ENCODE assay signal across 1 cellular context in genomic region chr2:182814804-182815203, GRCh38.
TF ChIP-seq lines count a peak whose summit lies in the region.

No MANE protein-coding gene starts in this region.

TF ChIP-seq in K562, 482 proteins besides CTCF, POLR2A, EP300 and RAD21:
- TF ChIP-seq PBX2 (CRISPR knock-in tag; IDR thresholded peaks at IDR 0.05; ENCODE audit: low read depth): no peak
- no peak for TF ChIP-seq PBX2 (tag; conservative IDR thresholded peaks at IDR 0.05; ENCODE audit: low read depth)
- TF ChIP-seq MCM2 (IDR thresholded peaks at IDR 0.05; ENCODE audit: low read depth): no peak
- no peak for TF ChIP-seq HDAC3 (IDR thresholded peaks at IDR 0.05; ENCODE audit: borderline replicate concordance, partially characterized antibody)
- TF ChIP-seq HOXB6 (CRISPR knock-in tag; IDR thresholded peaks at IDR 0.05; ENCODE audit: borderline replicate concordance): no peak
- TF ChIP-seq JUNB (CRISPR knock-in tag; conservative IDR thresholded peaks at IDR 0.05): no peak
- no peak for TF ChIP-seq PTBP1 (IDR thresholded peaks at IDR 0.05; ENCODE audit: low read depth, low read length)
- TF ChIP-seq SP1 (CRISPR knock-in tag; IDR thresholded peaks at IDR 0.05): no peak
- TF ChIP-seq ASH1L (IDR thresholded peaks at IDR 0.05; ENCODE audit: borderline replicate concordance, low read depth, partially characterized antibody): no peak
- TF ChIP-seq TAL1 (IDR thresholded peaks at IDR 0.05): no peak
- no peak for TF ChIP-seq ZNF124 (CRISPR knock-in tag; IDR thresholded peaks at IDR 0.05)
- no peak for TF ChIP-seq ZNF316 (IDR thresholded peaks at IDR 0.05)
- TF ChIP-seq MCM5 (IDR thresholded peaks at IDR 0.05; ENCODE audit: low read depth): no peak
- TF ChIP-seq BACH1 (tag; IDR thresholded peaks at IDR 0.05): no peak
- no peak for TF ChIP-seq MXD1 (CRISPR knock-in tag; IDR thresholded peaks at IDR 0.05; ENCODE audit: borderline replicate concordance, poor library complexity, severe bottlenecking)
- no peak for TF ChIP-seq HEY1 (CRISPR knock-in tag; IDR thresholded peaks at IDR 0.05; ENCODE audit: borderline replicate concordance)
- TF ChIP-seq KLF13 (tag; IDR thresholded peaks at IDR 0.05; ENCODE audit: borderline replicate concordance, low read depth): no peak
- no peak for TF ChIP-seq HDGF (IDR thresholded peaks at IDR 0.05)
